In the genomic region with DNA sequence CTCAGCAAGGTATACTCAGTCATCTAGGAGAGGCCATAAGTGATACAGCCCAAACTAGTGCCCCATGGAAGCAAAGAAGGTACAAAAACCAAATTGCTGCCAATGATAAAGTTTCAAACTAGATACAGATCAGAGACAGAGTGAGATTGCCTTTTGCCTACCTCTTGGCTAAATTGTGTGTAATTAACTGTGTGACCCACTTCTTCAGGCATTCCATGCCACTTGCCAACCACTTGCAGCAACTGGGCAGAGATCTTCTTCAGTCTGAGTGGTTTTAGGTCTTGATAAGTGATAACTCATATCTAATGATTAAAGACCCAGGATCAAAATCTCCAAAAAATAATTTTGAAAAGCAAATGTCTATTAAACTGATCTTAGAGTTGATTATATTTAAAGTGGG, we compare ENCODE assay signal across 33 cellular contexts. TPM values are rescaled to one million over a fixed set of nuclear protein-coding genes. Genes with fewer than 3 reads are reported as not detected.
DNase-seq lines count a peak whose midpoint lies in the region; ATAC-seq and TF ChIP-seq lines count a peak whose summit lies in the region.
"Had no signal": no experiment of that assay in that cellular context is flagged by ENCODE, and none has a peak within 500 bp of the region (broad histone marks: within the 10 kb centered on the region; RNA-seq: fewer than 3 reads in every experiment).

No MANE protein-coding gene starts in this region.

- no peaks in the 10 kb centered on the region for H3K36me3 ChIP-seq in Loucy (ENCODE audit: insufficient read depth, low read length)
- no peaks in the 10 kb centered on the region for H3K36me3 ChIP-seq in gastroesophageal sphincter
- H3K36me3 ChIP-seq: BE2C, thyroid gland had no signal

- H3K4me2 ChIP-seq in Loucy (ENCODE audit: low read depth, low read length, poor library complexity, severe bottlenecking): no peak overlapping the region

- no peak for TF ChIP-seq POLR2A in gastroesophageal sphincter (IDR thresholded peaks at IDR 0.05)
- no peak for TF ChIP-seq POLR2A in lower leg skin (IDR thresholded peaks at IDR 0.05)

- POLR2A ChIA-PET in AG04450 (lab: Yijun Ruan, JAX): interaction anchor here (2.0 kb wide), 1 partner anchor 21 kb away, joined by 13 read pairs; the partner anchor contains the start of gene NABP1

- H3K4me3 ChIP-seq in AG04450 (ENCODE audit: low read depth, low read length): no peak overlapping the region
- H3K4me3 ChIP-seq in Loucy (ENCODE audit: low read length, poor library complexity, severe bottlenecking): no peak overlapping the region
- no peak overlapping the region for H3K4me3 ChIP-seq in gastroesophageal sphincter
- H3K4me3 ChIP-seq in lower leg skin (ENCODE audit: low read depth, poor library complexity, severe bottlenecking): no peak overlapping the region
- H3K4me3 ChIP-seq: lung, mucosa of descending colon, thyroid gland had no signal

- CTCF ChIA-PET in AG04450 (lab: Charles Lee): no interaction called here

- peak overlapping the region; percentile 47 for H3K27ac ChIP-seq in AG04450 (ENCODE audit: low read depth, low read length)
- H3K27ac ChIP-seq in gastroesophageal sphincter: peak overlapping the region in 3 of 4 donors; percentile 18 to 73 (median 53)
- H3K27ac ChIP-seq in foreskin keratinocyte: no peak overlapping the region
- H3K27ac ChIP-seq: thyroid gland had no signal

- TF ChIP-seq CTCF in AG04450 (IDR thresholded peaks at IDR 0.05; ENCODE audit: low read depth, low read length) (no peak), Loucy (conservative IDR thresholded peaks at IDR 0.05; ENCODE audit: low read length) (no peak), gastroesophageal sphincter (IDR thresholded peaks at IDR 0.05) (no peak), lower leg skin (IDR thresholded peaks at IDR 0.05) (no peak), foreskin keratinocyte (conservative IDR thresholded peaks at IDR 0.05) (no peak)

- H3K9me2 ChIP-seq in Loucy (replicated peaks; ENCODE audit: low read depth, low read length): no peaks in the 10 kb centered on the region

- DNase-seq in AG04450 (ENCODE audit: low read depth, low spot score) (no peak), sciatic nerve (ENCODE audit: low spot score) (no peak), lower leg skin (ENCODE audit: low spot score in 2 of 2) (no peak), foreskin keratinocyte (no peak)
- no peak for DNase-seq in T-helper 2 cell treated with Interferon-gamma antibody and Interleukin-4, amounts not matched to agents 5 μg/mL and 100 μg/mL, for 36 hours (ENCODE audit: low spot score)
- no peak for DNase-seq in stimulated activated naive CD8-positive, alpha-beta T cell treated with anti-CD3 and anti-CD28 coated beads, Interleukin-15, Interleukin-2, amounts not matched to agents 100 U/mL and 50 U/mL, for 24 hours
- DNase-seq: ACHN; activated CD4-positive, alpha-beta memory T cell treated with anti-CD3 and anti-CD28 coated beads, Interleukin-2, amount 10 ng/mL, durations not matched to agents 7 days and 5 days; activated CD4-positive, CD25-positive, alpha-beta regulatory T cell treated with anti-CD3 and anti-CD28 coated beads, Interleukin-2, amount 50 U/mL, for 72 hours; activated CD8-positive, alpha-beta memory T cell treated with anti-CD3 and anti-CD28 coated beads, Interleukin-2, amount 50 U/mL, for 48 hours; activated naive CD4-positive, alpha-beta T cell treated with Interleukin-2 at 50 U/mL for 16 hours; BE2C; CD8-positive, alpha-beta memory T cell; GOT3; islet precursor cell; KG1; MM.1S; mucosa of descending colon; NCI-H1417; NCI-H2029 treated with DMSO at 0.1 percent for 48 hours; NCI-H2227 treated with DMSO at 0.1 percent for 48 hours; NCI-H69; SHP77 treated with DMSO at 0.1 percent for 48 hours; stimulated activated CD4-positive, alpha-beta T cell treated with anti-CD3 and anti-CD28 coated beads, Interleukin-2, amount 100 ng/mL, for 24 hours; thyroid gland had no signal

- H3K4me1 ChIP-seq in Loucy (ENCODE audit: insufficient read depth, low read length, poor library complexity, severe bottlenecking): peaks cover 8% of the 10 kb centered on the region
- H3K4me1 ChIP-seq in gastroesophageal sphincter: no peaks in the 10 kb centered on the region
- H3K4me1 ChIP-seq in foreskin keratinocyte: peaks cover 13% of the 10 kb centered on the region
- H3K4me1 ChIP-seq: BE2C, thyroid gland had no signal

- H3F3A ChIP-seq in Loucy (ENCODE audit: low read depth): no peaks in the 10 kb centered on the region

- H3K9me3 ChIP-seq in AG04450 (ENCODE audit: control insufficient read depth, insufficient read depth, low read length) (no peaks in the 10 kb centered on the region), Loucy (ENCODE audit: insufficient read depth, low read depth, low read length) (no peaks in the 10 kb centered on the region), gastroesophageal sphincter (no peaks in the 10 kb centered on the region)
- H3K9me3 ChIP-seq: BE2C, mucosa of descending colon, thyroid gland had no signal

- no peaks in the 10 kb centered on the region for H4K20me1 ChIP-seq in Loucy (ENCODE audit: insufficient read depth, low read length, poor library complexity, severe bottlenecking)

- H3K27me3 ChIP-seq in AG04450 (ENCODE audit: control insufficient read depth, insufficient read depth, low read length) (no peaks in the 10 kb centered on the region), Loucy (ENCODE audit: insufficient read depth, low read length, poor library complexity, severe bottlenecking) (no peaks in the 10 kb centered on the region), gastroesophageal sphincter (no peaks in the 10 kb centered on the region), foreskin keratinocyte (no peaks in the 10 kb centered on the region)
- H3K27me3 ChIP-seq: BE2C, thyroid gland had no signal

- no peak overlapping the region for H3K27ac Mint-ChIP-seq in T-helper 2 cell treated with Interferon-gamma antibody and Interleukin-4, amounts not matched to agents 5 μg/mL and 100 μg/mL, for 36 hours
- H3K27ac Mint-ChIP-seq: activated CD4-positive, alpha-beta memory T cell treated with anti-CD3 and anti-CD28 coated beads, Interleukin-2, amount 10 ng/mL, durations not matched to agents 7 days and 5 days; activated T-helper 1 cell treated with anti-CD3 and anti-CD28 coated beads, Interleukin-12 subunit alpha, Interleukin-12 subunit beta, Interleukin-2, Interleukin-4 antibody, amounts not matched to agents 30 ng/mL and 10 ng/mL and 1 ng/mL, durations not matched to agents 14 hours and 24 hours and 36 hours; CD8-positive, alpha-beta memory T cell; dendritic cell treated with granulocyte-macrophage colony-stimulating factor and Interleukin-4, amounts not matched to agents 40 ng/mL and 50 ng/mL, for 4 days; natural killer cell treated with Interleukin-12 subunit alpha and Interleukin-12 subunit beta and Interleukin-15 and Interleukin-18, amount 100 ng/mL, for 72 hours; stimulated activated naive CD8-positive, alpha-beta T cell treated with anti-CD3 and anti-CD28 coated beads, Interleukin-15, Interleukin-2, amounts not matched to agents 100 ng/mL and 50 ng/mL, for 24 hours had no signal

- peaks cover 14% of the 10 kb centered on the region for H3K9me3 Mint-ChIP-seq in T-helper 2 cell treated with Interferon-gamma antibody and Interleukin-4, amounts not matched to agents 5 μg/mL and 100 μg/mL, for 36 hours
- H3K9me3 Mint-ChIP-seq: activated CD4-positive, alpha-beta memory T cell treated with anti-CD3 and anti-CD28 coated beads, Interleukin-2, amount 10 ng/mL, durations not matched to agents 7 days and 5 days; CD8-positive, alpha-beta memory T cell; central memory CD8-positive, alpha-beta T cell had no signal

- H3K9ac ChIP-seq in Loucy (ENCODE audit: low read depth, low read length, poor library complexity, severe bottlenecking): no peak overlapping the region

- H3K4me1 Mint-ChIP-seq in T-helper 2 cell treated with Interferon-gamma antibody and Interleukin-4, amounts not matched to agents 5 μg/mL and 100 μg/mL, for 36 hours (ENCODE audit: low read depth): peaks cover 12% of the 10 kb centered on the region
- H3K4me1 Mint-ChIP-seq: CD8-positive, alpha-beta memory T cell; central memory CD8-positive, alpha-beta T cell had no signal

- no peaks in the 10 kb centered on the region for H3K27me3 Mint-ChIP-seq in T-helper 2 cell treated with Interferon-gamma antibody and Interleukin-4, amounts not matched to agents 5 μg/mL and 100 μg/mL, for 36 hours (ENCODE audit: low read depth)
- H3K27me3 Mint-ChIP-seq: central memory CD8-positive, alpha-beta T cell; dendritic cell treated with granulocyte-macrophage colony-stimulating factor and Interleukin-4, amounts not matched to agents 40 ng/mL and 50 ng/mL, for 4 days; natural killer cell treated with Interleukin-12 subunit alpha and Interleukin-12 subunit beta and Interleukin-15 and Interleukin-18, amount 100 ng/mL, for 72 hours; stimulated activated naive CD8-positive, alpha-beta T cell treated with anti-CD3 and anti-CD28 coated beads, Interleukin-15, Interleukin-2, amounts not matched to agents 100 ng/mL and 50 ng/mL, for 24 hours had no signal

- TF ChIP-seq EP300 in gastroesophageal sphincter (IDR thresholded peaks at IDR 0.05): no peak

- H3K36me3 Mint-ChIP-seq in T-helper 2 cell treated with Interferon-gamma antibody and Interleukin-4, amounts not matched to agents 5 μg/mL and 100 μg/mL, for 36 hours (ENCODE audit: low read depth): peaks cover 6% of the 10 kb centered on the region

- H2AFZ ChIP-seq in Loucy (ENCODE audit: low read length): peak overlapping the region; percentile 21; the same call in 1 of the 2 replicates

- no peak overlapping the region for H3K4me3 Mint-ChIP-seq in T-helper 2 cell treated with Interferon-gamma antibody and Interleukin-4, amounts not matched to agents 5 μg/mL and 100 μg/mL, for 36 hours
- H3K4me3 Mint-ChIP-seq: activated CD4-positive, alpha-beta memory T cell treated with anti-CD3 and anti-CD28 coated beads, Interleukin-2, amount 10 ng/mL, durations not matched to agents 7 days and 5 days; activated T-helper 1 cell treated with anti-CD3 and anti-CD28 coated beads, Interleukin-12 subunit alpha, Interleukin-12 subunit beta, Interleukin-2, Interleukin-4 antibody, amounts not matched to agents 30 ng/mL and 10 ng/mL and 1 ng/mL, durations not matched to agents 14 hours and 24 hours and 36 hours; CD8-positive, alpha-beta memory T cell; central memory CD8-positive, alpha-beta T cell; dendritic cell treated with granulocyte-macrophage colony-stimulating factor and Interleukin-4, amounts not matched to agents 40 ng/mL and 50 ng/mL, for 4 days; natural killer cell treated with Interleukin-12 subunit alpha and Interleukin-12 subunit beta and Interleukin-15 and Interleukin-18, amount 100 ng/mL, for 72 hours; stimulated activated naive CD8-positive, alpha-beta T cell treated with anti-CD3 and anti-CD28 coated beads, Interleukin-15, Interleukin-2, amounts not matched to agents 100 ng/mL and 50 ng/mL, for 24 hours had no signal

- ATAC-seq in gastroesophageal sphincter (no peak), sciatic nerve (peak; percentile 14), foreskin keratinocyte (no peak)
- no peak for ATAC-seq in stimulated activated naive CD8-positive, alpha-beta T cell treated with anti-CD3 and anti-CD28 coated beads, Interleukin-15, Interleukin-2, amounts not matched to agents 100 U/mL and 50 U/mL, for 24 hours
- ATAC-seq: mucosa of descending colon; natural killer cell treated with Interleukin-12 subunit alpha and Interleukin-12 subunit beta and Interleukin-15 and Interleukin-18, amount 100 ng/mL, for 72 hours had no signal

- no peaks in the 10 kb centered on the region for H3K79me2 ChIP-seq in Loucy (ENCODE audit: insufficient read depth, low read length)

- intact Hi-C loops in sciatic nerve (cut with DNase I) (no loop called here), lower leg skin (cut with DNase I; ENCODE audit: low total_unique reads) (no loop called here)

RNA-seq across cellular contexts. Expression of gene NABP1, which starts 21.1 kb away (rescaled TPM):
- polyA plus RNA-seq in AG04450 (2011; rRNA removed) (138 and 204 TPM in 2 replicates), foreskin keratinocyte (12.4 and 16.8 TPM in 2 replicates)
- polyA minus RNA-seq in AG04450 (2011; rRNA and poly(A)+ RNA removed): 137 and 201 TPM in 2 replicates
- total RNA-seq in gastroesophageal sphincter (10 to 100 TPM in 2 of 4 donors, 1 to 10 TPM in 2; 2.8 to 30.7 (median 7.9) TPM), sciatic nerve (64.3 TPM), lower leg skin (10 to 100 TPM in 1 of 4 donors, 1 to 10 TPM in 3; 6.2 to 38.0 (median 9.5) TPM), foreskin keratinocyte (31.3 and 36.6 TPM in 2 replicates)
